In the genomic region with DNA sequence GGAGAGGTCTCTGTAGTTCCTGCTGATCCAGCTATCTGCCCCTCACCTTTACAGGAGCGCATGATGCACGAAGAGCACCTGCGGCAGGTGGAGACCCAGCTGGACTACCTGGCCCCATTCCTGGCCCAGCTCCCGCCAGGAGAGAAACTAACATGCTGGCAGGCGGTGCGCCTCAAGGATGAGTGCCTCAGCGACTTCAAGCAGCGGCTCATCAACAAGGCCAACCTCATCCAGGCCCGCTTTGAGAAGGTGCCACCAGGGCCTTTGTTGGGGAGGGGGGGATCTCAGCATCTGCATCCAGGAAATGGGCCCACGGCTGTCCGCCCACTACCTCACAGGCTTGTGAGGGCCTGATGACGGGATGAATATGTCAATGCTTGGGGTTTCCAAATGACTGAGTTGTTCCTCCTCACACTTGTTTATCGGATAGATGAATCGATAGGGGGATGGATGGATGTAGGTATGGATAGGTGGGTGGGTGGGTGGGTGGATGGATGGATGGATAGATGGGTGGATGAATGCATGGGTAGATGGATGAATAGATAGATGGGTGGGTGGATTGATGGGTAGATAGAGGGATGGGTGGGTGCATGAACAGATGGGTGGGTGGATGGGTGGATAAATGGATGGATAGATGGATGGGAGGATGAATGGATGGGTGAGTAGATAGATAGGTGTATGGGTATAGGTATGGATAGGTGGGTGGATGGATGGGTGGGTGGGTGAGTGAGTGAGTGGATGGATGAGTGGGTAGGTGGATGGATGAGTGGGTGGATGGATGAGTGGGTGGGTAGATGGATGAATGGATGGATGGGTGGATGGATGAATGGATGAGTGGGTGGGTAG, we compare ENCODE assay signal across 18 cellular contexts. TPM values are rescaled to one million over a fixed set of nuclear protein-coding genes. Genes with fewer than 3 reads are reported as not detected.
DNase-seq lines count a peak whose midpoint lies in the region; TF ChIP-seq lines count a peak whose summit lies in the region.
"Had no signal": no experiment of that assay in that cellular context is flagged by ENCODE, and none has a peak within 500 bp of the region (broad histone marks: within the 10 kb centered on the region; RNA-seq: fewer than 3 reads in every experiment).

No MANE protein-coding gene starts in this region.

- no peaks in the 10 kb centered on the region for H4K20me1 ChIP-seq in neural progenitor cell (ENCODE audit: low read depth)
- H4K20me1 ChIP-seq: BLaER1 treated with 17β-estradiol and CSF1 and Interleukin-3, amounts not matched to agents 10 nM and 100 nM had no signal

- H3K36me3 Mint-ChIP-seq in activated CD4-positive, alpha-beta T cell treated with anti-CD3 and anti-CD28 coated beads, Interleukin-2, amount 10 ng/mL, durations not matched to agents 7 days and 5 days (ENCODE audit: low read depth) = peaks cover 9% of the 10 kb centered on the region
- H3K36me3 Mint-ChIP-seq in neural progenitor cell = no peaks in the 10 kb centered on the region

- H3K4me3 Mint-ChIP-seq in activated CD4-positive, alpha-beta T cell treated with anti-CD3 and anti-CD28 coated beads, Interleukin-2, amount 10 ng/mL, durations not matched to agents 7 days and 5 days = no peak overlapping the region
- H3K4me3 Mint-ChIP-seq in neural progenitor cell = no peak overlapping the region

- H3K9ac ChIP-seq in neural progenitor cell = no peak overlapping the region
- H3K9ac ChIP-seq: BLaER1 treated with 17β-estradiol and CSF1 and Interleukin-3, amounts not matched to agents 10 nM and 100 nM had no signal

- no peaks in the 10 kb centered on the region for H3K4me1 ChIP-seq in neural progenitor cell

- no peaks in the 10 kb centered on the region for H3K27me3 Mint-ChIP-seq in activated CD4-positive, alpha-beta T cell treated with anti-CD3 and anti-CD28 coated beads, Interleukin-2, amount 10 ng/mL, durations not matched to agents 7 days and 5 days
- peaks cover 3% of the 10 kb centered on the region for H3K27me3 Mint-ChIP-seq in neural progenitor cell (ENCODE audit: insufficient read depth, low read depth)

- H3K4me2 ChIP-seq in neural progenitor cell = no peak overlapping the region
- H3K4me2 ChIP-seq: BLaER1 treated with 17β-estradiol and CSF1 and Interleukin-3, amounts not matched to agents 10 nM and 100 nM; PC-9 had no signal

- POLR2A ChIA-PET in activated CD4-positive, alpha-beta T cell treated with anti-CD3 and anti-CD28 coated beads, Interleukin-2, amount 10 ng/mL, durations not matched to agents 7 days and 5 days (lab: Charles Lee) = no interaction called here

- peaks cover 14% of the 10 kb centered on the region for H3K9me3 Mint-ChIP-seq in activated CD4-positive, alpha-beta T cell treated with anti-CD3 and anti-CD28 coated beads, Interleukin-2, amount 10 ng/mL, durations not matched to agents 7 days and 5 days
- H3K9me3 Mint-ChIP-seq in neural progenitor cell = no peaks in the 10 kb centered on the region

- H3K4me3 ChIP-seq in neural progenitor cell = no peak overlapping the region
- H3K4me3 ChIP-seq: BLaER1 treated with 17β-estradiol and CSF1 and Interleukin-3, amounts not matched to agents 10 nM and 100 nM; K562; PC-9 had no signal

- peaks cover 6% of the 10 kb centered on the region for H3F3A ChIP-seq in neural progenitor cell (ENCODE audit: low read depth)

- TF ChIP-seq CTCF in neural progenitor cell (IDR thresholded peaks at IDR 0.05) = no peak

- peak; percentile 18 for DNase-seq in activated CD4-positive, alpha-beta T cell treated with anti-CD3 and anti-CD28 coated beads for 48 hours
- no peak for DNase-seq in activated CD4-positive, alpha-beta T cell treated with anti-CD3 and anti-CD28 coated beads, Interleukin-2, amount 10 ng/mL, durations not matched to agents 7 days and 5 days
- DNase-seq in D341Med (ENCODE audit: low spot score) (peak; percentile 2), NCI-H2029 treated with DMSO at 0.1 percent for 48 hours (lab: John Stamatoyannopoulos, UW) (peak; percentile 8), neural progenitor cell (ENCODE audit: low spot score) (no peak), mesenteric fat pad (ENCODE audit: low spot score) (no peak)
- DNase-seq in activated effector memory CD4-positive, alpha-beta T cell treated with Interleukin-2 at 50 U/mL for 16 hours = no peak
- DNase-seq: GDM1, HCEC 1CT, NCI-H1105, NCI-H774, PC-9, SIG-M5 had no signal

- H3K9me3 ChIP-seq in neural progenitor cell (ENCODE audit: low read depth) = no peaks in the 10 kb centered on the region

- no peaks in the 10 kb centered on the region for H3K27me3 ChIP-seq in neural progenitor cell
- H3K27me3 ChIP-seq: BLaER1 treated with 17β-estradiol and CSF1 and Interleukin-3, amounts not matched to agents 10 nM and 100 nM had no signal

- H3K27ac Mint-ChIP-seq in activated CD4-positive, alpha-beta T cell treated with anti-CD3 and anti-CD28 coated beads, Interleukin-2, amount 10 ng/mL, durations not matched to agents 7 days and 5 days = no peak overlapping the region
- peak overlapping the region; percentile 50 for H3K27ac Mint-ChIP-seq in neural progenitor cell

- H3K4me1 Mint-ChIP-seq in activated CD4-positive, alpha-beta T cell treated with anti-CD3 and anti-CD28 coated beads, Interleukin-2, amount 10 ng/mL, durations not matched to agents 7 days and 5 days = no peaks in the 10 kb centered on the region
- no peaks in the 10 kb centered on the region for H3K4me1 Mint-ChIP-seq in neural progenitor cell

- H3K36me3 ChIP-seq in neural progenitor cell = no peaks in the 10 kb centered on the region

- no peak overlapping the region for H3K27ac ChIP-seq in neural progenitor cell
- H3K27ac ChIP-seq: BLaER1 treated with 17β-estradiol and CSF1 and Interleukin-3, amounts not matched to agents 10 nM and 100 nM; PC-9; RWPE1 had no signal

- H2AFZ ChIP-seq in neural progenitor cell (replicated peaks) = no peak overlapping the region
- H2AFZ ChIP-seq: PC-9 had no signal

- CTCF ChIA-PET in activated CD4-positive, alpha-beta T cell treated with anti-CD3 and anti-CD28 coated beads, Interleukin-2, amount 10 ng/mL, durations not matched to agents 7 days and 5 days (lab: Charles Lee) = interaction anchor here (3.0 kb wide), 1 partner anchor 8 kb away, joined by 14 read pairs; a partner anchor contains a TSS

- no peaks in the 10 kb centered on the region for H3K79me2 ChIP-seq in neural progenitor cell (ENCODE audit: low read depth)

RNA-seq across cellular contexts. Expression of a gene that starts 7.0 kb away (rescaled TPM):
- total RNA-seq in activated CD4-positive, alpha-beta T cell treated with anti-CD3 and anti-CD28 coated beads, Interleukin-2, amount 10 ng/mL, durations not matched to agents 7 days and 5 days = 10 to 100 TPM; 23.1 to 31.7 TPM
- total RNA-seq in neural progenitor cell (ENCODE audit: low replicate concordance) (33.5 and 48.2 TPM in 2 replicates), mesenteric fat pad (14.4 TPM)

RNA-seq across cellular contexts. Expression of a gene that starts 34.0 kb away (rescaled TPM):
- total RNA-seq in activated CD4-positive, alpha-beta T cell treated with anti-CD3 and anti-CD28 coated beads, Interleukin-2, amount 10 ng/mL, durations not matched to agents 7 days and 5 days = not detected
- total RNA-seq in neural progenitor cell (ENCODE audit: low replicate concordance) (0.41 and 0.84 TPM in 2 replicates), mesenteric fat pad (not detected)
- total RNA-seq: Daoy, NCI-H460 had no signal

Comparison
In these comparisons a context has a peak if more than half of its experiments do, and no peak if none do; other contexts are left out.
1. DNase-seq: peak in activated CD4-positive, alpha-beta T cell treated with anti-CD3 and anti-CD28 coated beads for 48 hours (single experiment), D341Med (single experiment) and NCI-H2029 treated with DMSO at 0.1 percent for 48 hours (single experiment); none in activated CD4-positive, alpha-beta T cell treated with anti-CD3 and anti-CD28 coated beads, Interleukin-2, amount 10 ng/mL, durations not matched to agents 7 days and 5 days (single experiment), neural progenitor cell (single experiment), mesenteric fat pad (single experiment) and activated effector memory CD4-positive, alpha-beta T cell treated with Interleukin-2 at 50 U/mL for 16 hours (single experiment).